7 cellular contexts compared by ENCODE assay signal in genomic region chr15:77819841-77820728, GRCh38.
DNase-seq lines count a peak whose midpoint lies in the region; ATAC-seq, FAIRE-seq and TF ChIP-seq lines count a peak whose summit lies in the region.

No MANE protein-coding gene starts in this region.

- TF ChIP-seq EP300 in H1 (IDR thresholded peaks at IDR 0.05; ENCODE audit: borderline replicate concordance in 1 of 2, low read depth in 2 of 2, low read length in 2 of 2): no peak

- H3K4ac ChIP-seq in H1 (replicated peaks; ENCODE audit: insufficient read length, low read depth, low read length): no peak overlapping the region

- no peaks in the 10 kb centered on the region for H3K79me2 ChIP-seq in H1 (ENCODE audit: control insufficient read depth in 1 of 2, insufficient read depth in 2 of 2, low read length in 2 of 2)

- POLR2A ChIA-PET in H1 (lab: Charles Lee; ENCODE audit: partially characterized antibody) (interaction anchor here (0.6 to 2.9 kb wide), 2 partner anchors 164 to 186 kb away, joined by 3 to 21 read pairs; no protein-coding TSS in a partner anchor), GM10248 (lab: Yijun Ruan, JAX) (no interaction called here)

- no peak overlapping the region; the same call in 1 of the 2 replicates for H2BK5ac ChIP-seq in H1 (ENCODE audit: low read depth, low read length)

- no peak overlapping the region for H3K23ac ChIP-seq in H1 (ENCODE audit: insufficient read length)

- no peak overlapping the region for H4K8ac ChIP-seq in H1 (ENCODE audit: extremely low read depth, insufficient read depth, low read length)

- H2AK5ac ChIP-seq in H1 (ENCODE audit: low read depth, low read length): no peak overlapping the region

- H3K9ac ChIP-seq in H1 (replicated peaks in 1 of 4; ENCODE audit: extremely low read depth in 1 of 4, low read depth in 3 of 4, low read length in 3 of 4): no peak overlapping the region

- ATAC-seq in pancreas (peak; percentile 44 to 68 (median 52)), GM21515 (IDR thresholded peaks at IDR 0.05; ENCODE audit: unreplicated experiment) (no peak)

- H3K36me3 ChIP-seq in H1 (ENCODE audit: control insufficient read depth in 2 of 4, insufficient read depth in 4 of 4, low read length in 3 of 4) (no peaks in the 10 kb centered on the region), pancreas (no peaks in the 10 kb centered on the region)

- H2AFZ ChIP-seq in H1 (ENCODE audit: low read length): no peak overlapping the region

- H3K9me3 ChIP-seq in H1 (ENCODE audit: insufficient read depth in 2 of 2, low read depth in 1 of 2, low read length in 1 of 2): no peaks in the 10 kb centered on the region
- no peaks in the 10 kb centered on the region for H3K9me3 ChIP-seq in pancreas

- peak overlapping the region; percentile 53; the same call in 1 of the 2 replicates for H2BK12ac ChIP-seq in H1 (ENCODE audit: low read depth, low read length)

- H3K27me3 ChIP-seq in H1 (replicated peaks in 1 of 4; ENCODE audit: control insufficient read depth in 3 of 4, extremely low read depth in 1 of 4, insufficient read depth in 3 of 4, low read length in 3 of 4) (peaks cover 23 to 46% (median 39%) of the 10 kb centered on the region in 4 experiments), pancreas (peaks cover 0 to 27% (median 3%) of the 10 kb centered on the region in 4 donors)

- H3K4me1 ChIP-seq in H1 (replicated peaks in 1 of 4; ENCODE audit: control insufficient read depth in 3 of 4, insufficient read depth in 4 of 4, low read length in 3 of 4) (peaks cover 0 to 12% (median 10%) of the 10 kb centered on the region in 4 experiments; a peak in 6 of 7 replicates), pancreas (peaks cover 0 to 5% (median 0%) of the 10 kb centered on the region in 3 donors)

- peak; percentile 47 to 63 for TF ChIP-seq RAD21 in H1 (IDR thresholded peaks at IDR 0.05 in 1 of 2, conservative IDR thresholded peaks at IDR 0.05 in 1 of 2; ENCODE audit: low read depth in 2 of 2, low read length in 2 of 2)

- no peak overlapping the region for H4K91ac ChIP-seq in H1 (replicated peaks; ENCODE audit: insufficient read length, low read length)

- peak overlapping the region; percentile 36; the same call in 1 of the 2 replicates for H2BK15ac ChIP-seq in H1 (ENCODE audit: low read length)

- TF ChIP-seq POLR2A in GM12891 (IDR thresholded peaks at IDR 0.05; ENCODE audit: low read depth, low read length): no peak
- TF ChIP-seq POLR2A in H1 (IDR thresholded peaks at IDR 0.05; ENCODE audit: control extremely low read depth in 1 of 2, low read depth in 2 of 2, low read length in 2 of 2): no peak

- CTCF ChIA-PET in H1 (lab: Charles Lee; ENCODE audit: partially characterized antibody) (interaction anchor here (0.5 to 3.8 kb wide), 54 partner anchors 11 to 814 kb away, joined by 3 to 158 read pairs (median 11); partner anchors contain the start of gene LINGO1), GM10248 (lab: Yijun Ruan, JAX) (interaction anchor here (0.9 to 3.4 kb wide), 8 partner anchors 12 to 701 kb away, joined by 3 to 56 read pairs (median 6); partner anchors contain the start of gene LINGO1)

- 13% methylated on average over 4 of the region's 91 CpGs; no CpG with 5 or more reads in 1 of the 2 experiments for WGBS in H1 (ENCODE audit: extremely low coverage in 1 of 2, insufficient coverage in 1 of 2, insufficient read length in 1 of 2, insufficient replicate concordance in 2 of 2, low coverage in 1 of 2, low lambda C conversion rate in 2 of 2, missing lambda C conversion rate in 1 of 2), 2 experiments
- 1% methylated on average over 62 to 91 of the region's 91 CpGs for WGBS in pancreas, 2 donors

- H3K4me2 ChIP-seq in H1 (ENCODE audit: insufficient read depth in 1 of 2, low read depth in 2 of 2, low read length in 2 of 2): peak overlapping the region; percentile 51 to 92

- DNase-seq in GM12891 (ENCODE audit: insufficient read length, low spot score) (peak; percentile 44), NCI-H226 (peak; percentile 73), H1 (ENCODE audit: low read depth in 1 of 2, low spot score in 2 of 2) (peak in 1 of 2 experiments; percentile 80), pancreas (peak in 1 of 6 donors; percentile 69), NCI-H1694 treated with DMSO at 0.1 percent for 48 hours (lab: John Stamatoyannopoulos, UW) (no peak), GM10248 (ENCODE audit: extremely low spot score) (no peak)

- no peak overlapping the region for H3K14ac ChIP-seq in H1 (ENCODE audit: insufficient read length)

- no peaks in the 10 kb centered on the region for H3K79me1 ChIP-seq in H1 (ENCODE audit: low read depth, low read length)

- no peak overlapping the region for H2BK20ac ChIP-seq in H1 (ENCODE audit: low read length)

- no peak overlapping the region for H4K5ac ChIP-seq in H1 (ENCODE audit: insufficient read length, low read depth, low read length)

- intact Hi-C loops in pancreas (cut with DNase I): loop anchor here in 2 of 3 donors (10.0 kb wide), 3 partner anchors 65 to 185 kb away; partner anchors contain the start of gene LINGO1 (in 1 of the 2)

- H3K4me3 ChIP-seq in H1 (ENCODE audit: extremely low read depth in 1 of 4, insufficient read depth in 2 of 4, low read depth in 3 of 4, low read length in 4 of 4): peak overlapping the region; percentile 48 to 77 (median 58); a peak in 6 of 8 replicates
- peak overlapping the region in 2 of 4 donors; percentile 34 to 48 for H3K4me3 ChIP-seq in pancreas

- no peak overlapping the region for H2BK120ac ChIP-seq in H1 (replicated peaks; ENCODE audit: low read depth, low read length)

- H3K27ac ChIP-seq in H1 (ENCODE audit: low read depth, low read length): no peak overlapping the region
- H3K27ac ChIP-seq in pancreas: no peak overlapping the region

- H3K56ac ChIP-seq in H1 (replicated peaks; ENCODE audit: insufficient read length, low read depth, low read length): no peak overlapping the region

- FAIRE-seq in GM12891 (lab: Jason Lieb, UNC) (no peak), H1 (lab: Jason Lieb, UNC) (no peak), pancreas (lab: Jason Lieb, UNC) (no peak)

- peaks cover 14% of the 10 kb centered on the region; the same call in 1 of the 2 replicates for H3K23me2 ChIP-seq in H1 (ENCODE audit: low read depth, low read length)

- H4K20me1 ChIP-seq in H1 (replicated peaks in 1 of 2; ENCODE audit: control insufficient read depth in 1 of 2, insufficient read depth in 2 of 2, low read length in 2 of 2): no peaks in the 10 kb centered on the region

- no peak overlapping the region; the same call in 1 of the 2 replicates for H3K18ac ChIP-seq in H1 (ENCODE audit: extremely low read depth, low read length)

- peak; percentile 49 to 64 (median 54) for TF ChIP-seq CTCF in H1 (IDR thresholded peaks at IDR 0.05; ENCODE audit: control extremely low read depth in 1 of 3, insufficient read depth in 1 of 3, low read depth in 1 of 3, low read length in 3 of 3)
- no peak for TF ChIP-seq CTCF in pancreas (IDR thresholded peaks at IDR 0.05)
- TF ChIP-seq CTCF in GM10248 (IDR thresholded peaks at IDR 0.05; ENCODE audit: control extremely low read depth, extremely low read depth, low read depth, missing control alignments): no peak

TF ChIP-seq in GM12891, 5 proteins besides CTCF, POLR2A, EP300 and RAD21:
- TF ChIP-seq SPI1 (IDR thresholded peaks at IDR 0.05; ENCODE audit: low read depth, low read length) (no peak), POU2F2 (IDR thresholded peaks at IDR 0.05; ENCODE audit: low read depth, low read length) (no peak), TAF1 (IDR thresholded peaks at IDR 0.05; ENCODE audit: low read depth, low read length) (no peak), PAX5 (IDR thresholded peaks at IDR 0.05; ENCODE audit: insufficient read depth, low read length, severe bottlenecking) (no peak), POLR2AphosphoS5 (IDR thresholded peaks at IDR 0.05; ENCODE audit: low read depth, low read length) (no peak)

TF ChIP-seq in H1, 55 proteins besides CTCF, POLR2A, EP300 and RAD21:
- TF ChIP-seq GABPA (IDR thresholded peaks at IDR 0.05; ENCODE audit: borderline replicate concordance, insufficient read depth, low read length): no peak
- TF ChIP-seq, protein P1, sequence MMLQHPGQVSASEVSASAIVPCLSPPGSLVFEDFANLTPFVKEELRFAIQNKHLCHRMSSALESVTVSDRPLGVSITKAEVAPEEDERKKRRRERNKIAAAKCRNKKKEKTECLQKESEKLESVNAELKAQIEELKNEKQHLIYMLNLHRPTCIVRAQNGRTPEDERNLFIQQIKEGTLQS (IDR thresholded peaks at IDR 0.05; ENCODE audit: insufficient read depth, low read depth, low read length): no peak
- no peak for TF ChIP-seq KDM1A (IDR thresholded peaks at IDR 0.05; ENCODE audit: borderline replicate concordance, low read length)
- peak; percentile 39 for TF ChIP-seq KDM4A (IDR thresholded peaks at IDR 0.05; ENCODE audit: low read depth, low read length, severe bottlenecking)
- TF ChIP-seq EZH2 (IDR thresholded peaks at IDR 0.05; ENCODE audit: low read depth, low read length, severe bottlenecking): peak; percentile 63
- TF ChIP-seq SUZ12 (IDR thresholded peaks at IDR 0.05; ENCODE audit: low read length): peak; percentile 70

Comparison
In these comparisons a context has a peak if more than half of its experiments do, and no peak if none do; other contexts are left out.
1. DNase-seq: peak in GM12891 (single experiment) and NCI-H226 (single experiment); none in NCI-H1694 treated with DMSO at 0.1 percent for 48 hours (single experiment) and GM10248 (single experiment).
2. CTCF ChIP-seq: peak in H1 (3 of 3); none in pancreas (0 of 4) and GM10248 (single experiment).